Comparison of ENCODE assay signal across 25 cellular contexts in the genomic region with DNA sequence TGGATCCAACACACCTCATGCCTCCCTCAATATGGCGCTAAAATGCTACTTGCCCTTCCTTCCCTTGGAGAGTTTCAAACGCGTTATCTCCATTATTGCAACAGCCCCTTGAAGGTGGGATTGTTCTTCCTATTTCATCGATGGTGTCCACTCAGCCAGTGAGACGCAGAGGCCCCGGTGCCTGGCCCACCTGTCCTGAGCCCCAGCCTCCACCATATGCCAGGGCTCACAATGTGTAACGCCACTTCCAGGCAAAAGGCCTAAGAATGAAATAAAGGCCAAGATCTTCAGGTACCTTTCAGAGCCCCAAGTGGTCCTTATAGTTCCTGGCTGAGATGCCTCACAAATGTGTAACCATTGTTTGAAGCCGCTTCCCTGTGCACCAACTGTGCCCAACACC.
"Had no signal": no experiment of that assay in that cellular context is flagged by ENCODE, and none has a peak within 500 bp of the region (broad histone marks: within the 10 kb centered on the region; RNA-seq: fewer than 3 reads in every experiment).

No MANE protein-coding gene starts in this region.

- H3K27me3 ChIP-seq: colonic mucosa, neutrophil, right atrium auricular region, vagina had no signal

- H3K4me3 ChIP-seq: colonic mucosa, prostate gland, right atrium auricular region, stomach, thoracic aorta, transverse colon, vagina had no signal

- H3K4me1 ChIP-seq: colonic mucosa, parathyroid adenoma, prostate gland, right atrium auricular region, transverse colon, vagina had no signal

- H3K27ac ChIP-seq: colonic mucosa, neutrophil, parathyroid adenoma, prostate gland, right atrium auricular region, stomach, thoracic aorta, transverse colon, vagina had no signal

- H2AFZ ChIP-seq: parathyroid adenoma had no signal

- H3K4me1 Mint-ChIP-seq: immature natural killer cell; stimulated activated effector memory CD8-positive, alpha-beta T cell treated with anti-CD3 and anti-CD28 coated beads, Interleukin-12 subunit alpha, Interleukin-12 subunit beta, amount 100 ng/mL, for 72 hours had no signal

- H3K36me3 Mint-ChIP-seq: stimulated activated effector memory CD8-positive, alpha-beta T cell treated with anti-CD3 and anti-CD28 coated beads, Interleukin-12 subunit alpha, Interleukin-12 subunit beta, amount 100 ng/mL, for 72 hours had no signal

- H3K9ac ChIP-seq: parathyroid adenoma had no signal

- H3K36me3 ChIP-seq: colonic mucosa, neutrophil, prostate gland, right atrium auricular region, stomach, thoracic aorta, transverse colon, vagina had no signal

- H3K9me3 ChIP-seq: colonic mucosa, neutrophil, prostate gland, vagina had no signal

- FAIRE-seq: endometrium, frontal cortex had no signal

- H3K27ac Mint-ChIP-seq: immature natural killer cell; naive thymus-derived CD4-positive, alpha-beta T cell; stimulated activated effector memory CD8-positive, alpha-beta T cell treated with anti-CD3 and anti-CD28 coated beads, Interleukin-12 subunit alpha, Interleukin-12 subunit beta, amount 100 ng/mL, for 72 hours had no signal

- H3K4me3 Mint-ChIP-seq: immature natural killer cell; naive thymus-derived CD4-positive, alpha-beta T cell; stimulated activated effector memory CD8-positive, alpha-beta T cell treated with anti-CD3 and anti-CD28 coated beads, Interleukin-12 subunit alpha, Interleukin-12 subunit beta, amount 100 ng/mL, for 72 hours had no signal

- DNase-seq: central memory CD4-positive, alpha-beta T cell; colonic mucosa; dermis blood vessel endothelial cell; effector memory CD4-positive, alpha-beta T cell; hypothalamus; immature natural killer cell; islet precursor cell; mesenchymal stem cell; midbrain; naive thymus-derived CD4-positive, alpha-beta T cell; stimulated activated CD4-positive, alpha-beta T cell treated with anti-CD3 and anti-CD28 coated beads, Interleukin-2, amount 100 ng/mL, for 24 hours; stimulated activated CD4-positive, alpha-beta T cell treated with anti-CD3 and anti-CD28 coated beads, Interleukin-4, amount 100 ng/mL, for 24 hours; stimulated activated naive CD4-positive, alpha-beta T cell treated with Interleukin-2 at 50 U/mL for 16 hours; stomach; transverse colon had no signal

- ATAC-seq: naive thymus-derived CD4-positive, alpha-beta T cell; sciatic nerve; stimulated activated effector memory CD8-positive, alpha-beta T cell treated with anti-CD3 and anti-CD28 coated beads, Interleukin-12 subunit alpha, Interleukin-12 subunit beta, amount 100 ng/mL, for 72 hours had no signal
